Comparison of ENCODE assay signal across 29 cellular contexts in the genomic region with DNA sequence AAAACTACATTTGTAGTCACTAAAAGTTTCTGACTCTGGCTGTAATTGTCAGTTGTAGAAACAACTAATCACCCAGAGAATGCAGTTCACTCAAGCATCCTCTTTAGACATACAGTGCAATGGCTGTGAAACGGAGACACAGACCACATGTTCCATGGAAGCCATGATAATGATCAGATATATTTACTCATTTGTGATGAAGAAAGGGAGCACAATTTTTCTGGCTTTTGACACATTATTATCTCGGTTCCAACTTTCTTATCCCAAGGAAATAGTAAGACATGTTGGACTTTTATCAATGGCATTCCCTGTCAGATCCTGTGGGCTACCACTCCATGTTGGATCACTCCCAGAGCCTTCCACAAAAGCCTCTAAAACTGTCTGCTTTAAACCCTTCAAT.
"Had no signal": no experiment of that assay in that cellular context is flagged by ENCODE, and none has a peak within 500 bp of the region (broad histone marks: within the 10 kb centered on the region; RNA-seq: fewer than 3 reads in every experiment).

No MANE protein-coding gene starts in this region.

- DNase-seq: stimulated activated CD4-positive, alpha-beta T cell treated with anti-CD3 and anti-CD28 coated beads, Interleukin-2, amount 100 ng/mL, for 48 hours; stimulated activated CD4-positive, alpha-beta T cell treated with anti-CD3 and anti-CD28 coated beads, Interleukin-4, amount 100 ng/mL, for 1 hour; stimulated activated CD4-positive, alpha-beta T cell treated with anti-CD3 and anti-CD28 coated beads, Interleukin-4, amount 100 ng/mL, for 24 hours; stimulated activated CD4-positive, alpha-beta T cell treated with anti-CD3 and anti-CD28 coated beads, Interleukin-4, amount 100 ng/mL, for 4 hours; stimulated activated CD8-positive, alpha-beta memory T cell treated with anti-CD3 and anti-CD28 coated beads, Interleukin-4, amount 100 ng/mL, for 48 hours; stimulated activated naive B cell treated with anti-CD40 and anti-IgM and Interleukin-4, amounts not matched to agents 10 μg/mL and 1 μg/mL and 100 μg/mL, for 72 hours; stimulated activated naive CD4-positive, alpha-beta T cell; stimulated activated naive CD4-positive, alpha-beta T cell treated with Interleukin-2 at 50 U/mL for 16 hours; stimulated activated naive CD8-positive, alpha-beta T cell treated with anti-CD3 and anti-CD28 coated beads, Interleukin-15, amount 100 ng/mL, for 72 hours; stimulated activated naive CD8-positive, alpha-beta T cell treated with anti-CD3 and anti-CD28 coated beads, Interleukin-15, Interleukin-2, amounts not matched to agents 100 U/mL and 50 U/mL, for 24 hours; stomach; substantia nigra; testis; thyroid gland; tibial artery; transverse colon; trophoblast cell; upper lobe of left lung; upper lobe of right lung; uterus had no signal

- H3K9me3 ChIP-seq: stomach, suprapubic skin, testis, thoracic aorta, thyroid gland, tibial artery, tibial nerve, transverse colon, upper lobe of left lung, upper lobe of right lung, uterus, vagina had no signal

- ATAC-seq: stimulated activated effector memory CD8-positive, alpha-beta T cell treated with anti-CD3 and anti-CD28 coated beads, Interleukin-12 subunit alpha, Interleukin-12 subunit beta, amount 100 ng/mL, for 72 hours; stimulated activated memory B cell treated with anti-CD40 and anti-IgM and Interleukin-4, amounts not matched to agents 10 μg/mL and 1 μg/mL and 100 μg/mL, for 72 hours; stimulated activated naive B cell treated with anti-CD40 and anti-IgM and Interleukin-4, amounts not matched to agents 10 μg/mL and 1 μg/mL and 100 μg/mL, for 72 hours; stimulated activated naive CD8-positive, alpha-beta T cell treated with anti-CD3 and anti-CD28 coated beads, Interleukin-15, amount 100 ng/mL, for 72 hours; stimulated activated naive CD8-positive, alpha-beta T cell treated with anti-CD3 and anti-CD28 coated beads, Interleukin-15, Interleukin-2, amounts not matched to agents 100 U/mL and 50 U/mL, for 24 hours; upper lobe of right lung had no signal

- H3K4me3 Mint-ChIP-seq: stimulated activated effector memory CD8-positive, alpha-beta T cell treated with anti-CD3 and anti-CD28 coated beads, Interleukin-12 subunit alpha, Interleukin-12 subunit beta, amount 100 ng/mL, for 72 hours; stimulated activated memory B cell treated with anti-CD40 and anti-IgM and Interleukin-4, amounts not matched to agents 10 μg/mL and 1 μg/mL and 100 μg/mL, for 72 hours; stimulated activated naive B cell treated with anti-CD40 and anti-IgM and Interleukin-4, amounts not matched to agents 10 μg/mL and 1 μg/mL and 100 μg/mL, for 72 hours; stimulated activated naive CD8-positive, alpha-beta T cell treated with anti-CD3 and anti-CD28 coated beads, Interleukin-15, amount 100 ng/mL, for 72 hours; stimulated activated naive CD8-positive, alpha-beta T cell treated with anti-CD3 and anti-CD28 coated beads, Interleukin-15, Interleukin-2, amounts not matched to agents 100 ng/mL and 50 ng/mL, for 24 hours; type B pancreatic cell had no signal

- FAIRE-seq: urothelium cell line had no signal

- H3K4me3 ChIP-seq: stomach, suprapubic skin, testis, thoracic aorta, thyroid gland, tibial artery, tibial nerve, transverse colon, upper lobe of left lung, upper lobe of right lung, uterus, vagina had no signal

- H3K4me1 Mint-ChIP-seq: stimulated activated effector memory CD8-positive, alpha-beta T cell treated with anti-CD3 and anti-CD28 coated beads, Interleukin-12 subunit alpha, Interleukin-12 subunit beta, amount 100 ng/mL, for 72 hours; stimulated activated memory B cell treated with anti-CD40 and anti-IgM and Interleukin-4, amounts not matched to agents 10 μg/mL and 1 μg/mL and 100 μg/mL, for 72 hours; stimulated activated naive B cell treated with anti-CD40 and anti-IgM and Interleukin-4, amounts not matched to agents 10 μg/mL and 1 μg/mL and 100 μg/mL, for 72 hours; stimulated activated naive CD8-positive, alpha-beta T cell treated with anti-CD3 and anti-CD28 coated beads, Interleukin-15, amount 100 ng/mL, for 72 hours had no signal

- H3K36me3 ChIP-seq: stomach, suprapubic skin, thoracic aorta, thyroid gland, tibial artery, tibial nerve, transverse colon, upper lobe of left lung, upper lobe of right lung, uterus, vagina had no signal

- H3K27me3 ChIP-seq: stomach, suprapubic skin, testis, thyroid gland, tibial artery, tibial nerve, transverse colon, upper lobe of left lung, upper lobe of right lung, uterus, vagina had no signal

- H3K9me3 Mint-ChIP-seq: stimulated activated effector memory CD8-positive, alpha-beta T cell treated with anti-CD3 and anti-CD28 coated beads, Interleukin-12 subunit alpha, Interleukin-12 subunit beta, amount 100 ng/mL, for 72 hours; stimulated activated naive B cell treated with anti-CD40 and anti-IgM and Interleukin-4, amounts not matched to agents 10 μg/mL and 1 μg/mL and 100 μg/mL, for 72 hours; stimulated activated naive CD8-positive, alpha-beta T cell treated with anti-CD3 and anti-CD28 coated beads, Interleukin-15, amount 100 ng/mL, for 72 hours; stimulated activated naive CD8-positive, alpha-beta T cell treated with anti-CD3 and anti-CD28 coated beads, Interleukin-15, Interleukin-2, amounts not matched to agents 100 ng/mL and 50 ng/mL, for 24 hours had no signal

- H3K27me3 Mint-ChIP-seq: type B pancreatic cell had no signal

- H3K36me3 Mint-ChIP-seq: stimulated activated effector memory CD8-positive, alpha-beta T cell treated with anti-CD3 and anti-CD28 coated beads, Interleukin-12 subunit alpha, Interleukin-12 subunit beta, amount 100 ng/mL, for 72 hours; stimulated activated memory B cell treated with anti-CD40 and anti-IgM and Interleukin-4, amounts not matched to agents 10 μg/mL and 1 μg/mL and 100 μg/mL, for 72 hours; stimulated activated naive B cell treated with anti-CD40 and anti-IgM and Interleukin-4, amounts not matched to agents 10 μg/mL and 1 μg/mL and 100 μg/mL, for 72 hours; type B pancreatic cell had no signal

- H3K27ac ChIP-seq: stomach, suprapubic skin, testis, thoracic aorta, thyroid gland, tibial artery, tibial nerve, transverse colon, upper lobe of left lung, upper lobe of right lung, uterus, vagina had no signal

- H3K27ac Mint-ChIP-seq: stimulated activated effector memory CD8-positive, alpha-beta T cell treated with anti-CD3 and anti-CD28 coated beads, Interleukin-12 subunit alpha, Interleukin-12 subunit beta, amount 100 ng/mL, for 72 hours; stimulated activated memory B cell treated with anti-CD40 and anti-IgM and Interleukin-4, amounts not matched to agents 10 μg/mL and 1 μg/mL and 100 μg/mL, for 72 hours; stimulated activated naive B cell treated with anti-CD40 and anti-IgM and Interleukin-4, amounts not matched to agents 10 μg/mL and 1 μg/mL and 100 μg/mL, for 72 hours; stimulated activated naive CD8-positive, alpha-beta T cell treated with anti-CD3 and anti-CD28 coated beads, Interleukin-15, amount 100 ng/mL, for 72 hours; stimulated activated naive CD8-positive, alpha-beta T cell treated with anti-CD3 and anti-CD28 coated beads, Interleukin-15, Interleukin-2, amounts not matched to agents 100 ng/mL and 50 ng/mL, for 24 hours; type B pancreatic cell had no signal

- H3K4me1 ChIP-seq: stomach, testis, thyroid gland, tibial artery, tibial nerve, upper lobe of left lung, upper lobe of right lung, uterus, vagina had no signal
